In genomic region chr2:226423498-226423960, GRCh38 we compare ENCODE assay signal across 8 cellular contexts.
DNase-seq lines count a peak whose midpoint lies in the region; ATAC-seq lines count a peak whose summit lies in the region.

No MANE protein-coding gene starts in this region.

- H3K36me3 Mint-ChIP-seq in naive B cell, result no peaks in the 10 kb centered on the region

- H3K4me1 Mint-ChIP-seq in naive B cell, result peaks cover 14 to 19% (median 16%) of the 10 kb centered on the region in 3 donors
- peaks cover 9% of the 10 kb centered on the region for H3K4me1 Mint-ChIP-seq in stimulated activated naive CD8-positive, alpha-beta T cell treated with anti-CD3 and anti-CD28 coated beads, Interleukin-15, amount 100 ng/mL, for 72 hours

- peak overlapping the region; percentile 4 to 85 (median 60) for H3K4me3 Mint-ChIP-seq in naive B cell
- H3K4me3 Mint-ChIP-seq in stimulated activated naive CD8-positive, alpha-beta T cell treated with anti-CD3 and anti-CD28 coated beads, Interleukin-15, amount 100 ng/mL, for 72 hours, result peak overlapping the region; percentile 2 to 44

- peak overlapping the region; percentile 0 to 85 (median 28) for H3K27ac Mint-ChIP-seq in naive B cell
- H3K27ac Mint-ChIP-seq in stimulated activated naive CD8-positive, alpha-beta T cell treated with anti-CD3 and anti-CD28 coated beads, Interleukin-15, amount 100 ng/mL, for 72 hours, result no peak overlapping the region

- DNase-seq in SIG-M5 treated with dmso at 0.1 percent for 504 hours (lab: John Stamatoyannopoulos, UW; ENCODE audit: unreplicated experiment) (peak; percentile 98), naive B cell (peak; percentile 37), HK-2 (ENCODE audit: unreplicated experiment) (no peak), Right ventricle myocardium superior (no peak)
- DNase-seq in activated naive CD4-positive, alpha-beta T cell treated with anti-CD3 and anti-CD28 coated beads, Interleukin-2, amount 50 U/mL, for 16 hours, result peak; percentile 49
- DNase-seq in stimulated activated naive CD8-positive, alpha-beta T cell treated with anti-CD3 and anti-CD28 coated beads, Interleukin-15, amount 100 ng/mL, for 72 hours, result peak; percentile 25 to 57

- H3K9me3 Mint-ChIP-seq in naive B cell, result no peaks in the 10 kb centered on the region
- no peaks in the 10 kb centered on the region for H3K9me3 Mint-ChIP-seq in stimulated activated naive CD8-positive, alpha-beta T cell treated with anti-CD3 and anti-CD28 coated beads, Interleukin-15, amount 100 ng/mL, for 72 hours

- peak; percentile 76 for ATAC-seq in GM18508 (IDR thresholded peaks at IDR 0.05; ENCODE audit: insufficient read depth, unreplicated experiment)
- ATAC-seq in HG02885 (IDR thresholded peaks at IDR 0.05; ENCODE audit: poor library complexity, unreplicated experiment), result peak; percentile 86
- ATAC-seq in naive B cell (ENCODE audit: low read depth in 2 of 2), result peak; percentile 93
- ATAC-seq in stimulated activated naive CD8-positive, alpha-beta T cell treated with anti-CD3 and anti-CD28 coated beads, Interleukin-15, amount 100 ng/mL, for 72 hours, result peak; percentile 93
- ATAC-seq in Right ventricle myocardium superior (ENCODE audit: poor library complexity), result no peak

- intact Hi-C loops in Right ventricle myocardium superior (cut with DNase I), result no loop called here

- H3K27me3 Mint-ChIP-seq in naive B cell, result peaks cover 0 to 10% (median 0%) of the 10 kb centered on the region in 3 donors
- H3K27me3 Mint-ChIP-seq in stimulated activated naive CD8-positive, alpha-beta T cell treated with anti-CD3 and anti-CD28 coated beads, Interleukin-15, amount 100 ng/mL, for 72 hours, result peaks cover 23% of the 10 kb centered on the region

Comparison
In these comparisons a context has a peak if more than half of its experiments do, and no peak if none do; other contexts are left out.
1. DNase-seq: peak in SIG-M5 treated with dmso at 0.1 percent for 504 hours (single experiment), activated naive CD4-positive, alpha-beta T cell treated with anti-CD3 and anti-CD28 coated beads, Interleukin-2, amount 50 U/mL, for 16 hours (single experiment), naive B cell (single experiment) and stimulated activated naive CD8-positive, alpha-beta T cell treated with anti-CD3 and anti-CD28 coated beads, Interleukin-15, amount 100 ng/mL, for 72 hours (2 of 2); none in HK-2 (single experiment) and Right ventricle myocardium superior (single experiment).
2. H3K27ac Mint-ChIP-seq: peak in naive B cell (6 of 6); none in stimulated activated naive CD8-positive, alpha-beta T cell treated with anti-CD3 and anti-CD28 coated beads, Interleukin-15, amount 100 ng/mL, for 72 hours (0 of 2).